19 cellular contexts compared by ENCODE assay signal in genomic region chr18:371616-371998, GRCh38.
A peak's percentile ranks its signal among the peaks of the same experiment; 100 is the strongest.
DNase-seq lines count a peak whose midpoint lies in the region; ATAC-seq, FAIRE-seq and TF ChIP-seq lines count a peak whose summit lies in the region.
"Had no signal": no experiment of that assay in that cellular context is flagged by ENCODE, and none has a peak within 500 bp of the region (broad histone marks: within the 10 kb centered on the region; RNA-seq: fewer than 3 reads in every experiment).

No MANE protein-coding gene starts in this region.

- no peaks in the 10 kb centered on the region for H3K23me2 ChIP-seq in H1 (ENCODE audit: low read depth, low read length)

- H3K56ac ChIP-seq in H1 (replicated peaks; ENCODE audit: insufficient read length, low read depth, low read length), result no peak overlapping the region

- H3K9me3 ChIP-seq in H1 (ENCODE audit: insufficient read depth in 2 of 2, low read depth in 1 of 2, low read length in 1 of 2) (no peaks in the 10 kb centered on the region), suprapubic skin (no peaks in the 10 kb centered on the region), spleen (no peaks in the 10 kb centered on the region), right lobe of liver (no peaks in the 10 kb centered on the region), aorta (ENCODE audit: control insufficient read depth, low read length) (no peaks in the 10 kb centered on the region)

- no peak for TF ChIP-seq POLR2A in H1 (IDR thresholded peaks at IDR 0.05; ENCODE audit: control extremely low read depth in 1 of 2, low read depth in 2 of 2, low read length in 2 of 2)
- no peak for TF ChIP-seq POLR2A in suprapubic skin (IDR thresholded peaks at IDR 0.05)
- no peak for TF ChIP-seq POLR2A in spleen (IDR thresholded peaks at IDR 0.05)
- TF ChIP-seq POLR2A in right lobe of liver (IDR thresholded peaks at IDR 0.05), result no peak

- no peak overlapping the region for H3K14ac ChIP-seq in H1 (ENCODE audit: insufficient read length)

- no peak overlapping the region for H3K4me3 ChIP-seq in H1 (ENCODE audit: extremely low read depth in 1 of 4, insufficient read depth in 2 of 4, low read depth in 3 of 4, low read length in 4 of 4)
- no peak overlapping the region for H3K4me3 ChIP-seq in suprapubic skin
- H3K4me3 ChIP-seq in spleen, result no peak overlapping the region
- H3K4me3 ChIP-seq in right lobe of liver, result no peak overlapping the region
- H3K4me3 ChIP-seq in aorta (ENCODE audit: low read length in 2 of 2), result no peak overlapping the region
- H3K4me3 ChIP-seq: skin epidermis had no signal

- no peak overlapping the region for H2AK5ac ChIP-seq in H1 (ENCODE audit: low read depth, low read length)

- POLR2A ChIA-PET in H1 (lab: Charles Lee; ENCODE audit: partially characterized antibody), result no interaction called here

- no peak overlapping the region for H4K8ac ChIP-seq in H1 (ENCODE audit: extremely low read depth, insufficient read depth, low read length)

- H3K4me2 ChIP-seq in H1 (ENCODE audit: insufficient read depth in 1 of 2, low read depth in 2 of 2, low read length in 2 of 2), result no peak overlapping the region

- H2BK20ac ChIP-seq in H1 (ENCODE audit: low read length), result no peak overlapping the region

- no peak overlapping the region for H4K5ac ChIP-seq in H1 (ENCODE audit: insufficient read length, low read depth, low read length)

- no peak overlapping the region for H3K27ac ChIP-seq in H1 (ENCODE audit: low read depth, low read length)
- H3K27ac ChIP-seq in suprapubic skin, result peak overlapping the region; percentile 17
- H3K27ac ChIP-seq in spleen, result no peak overlapping the region
- no peak overlapping the region for H3K27ac ChIP-seq in right lobe of liver
- no peak overlapping the region for H3K27ac ChIP-seq in aorta (ENCODE audit: low read depth in 1 of 2, low read length in 2 of 2)
- H3K27ac ChIP-seq: epithelial cell of prostate had no signal

- H2BK12ac ChIP-seq in H1 (ENCODE audit: low read depth, low read length), result no peak overlapping the region

- H3K18ac ChIP-seq in H1 (ENCODE audit: extremely low read depth, low read length), result no peak overlapping the region

- no peak overlapping the region for H3K23ac ChIP-seq in H1 (ENCODE audit: insufficient read length)

- H3K27me3 ChIP-seq in H1 (replicated peaks in 1 of 4; ENCODE audit: control insufficient read depth in 3 of 4, extremely low read depth in 1 of 4, insufficient read depth in 3 of 4, low read length in 3 of 4) (no peaks in the 10 kb centered on the region), suprapubic skin (no peaks in the 10 kb centered on the region), spleen (replicated peaks in 1 of 7) (no peaks in the 10 kb centered on the region), right lobe of liver (no peaks in the 10 kb centered on the region), aorta (ENCODE audit: control insufficient read depth in 1 of 2, insufficient read depth in 2 of 2, low read length in 1 of 2) (no peaks in the 10 kb centered on the region)

- CTCF ChIA-PET in H1 (lab: Charles Lee; ENCODE audit: partially characterized antibody), result interaction anchor here (0.7 to 2.1 kb wide), 3 partner anchors 67 to 253 kb away, joined by 3 to 7 read pairs (median 5); no protein-coding TSS in a partner anchor

- no peak for TF ChIP-seq EP300 in H1 (IDR thresholded peaks at IDR 0.05; ENCODE audit: borderline replicate concordance in 1 of 2, low read depth in 2 of 2, low read length in 2 of 2)
- TF ChIP-seq EP300 in suprapubic skin (IDR thresholded peaks at IDR 0.05), result no peak

- H4K91ac ChIP-seq in H1 (replicated peaks; ENCODE audit: insufficient read length, low read length), result no peak overlapping the region

- peak; percentile 44 for ATAC-seq in GM21529 (IDR thresholded peaks at IDR 0.05; ENCODE audit: unreplicated experiment)
- no peak for ATAC-seq in right lobe of liver
- ATAC-seq in aorta (ENCODE audit: low FRiP score), result no peak
- ATAC-seq: left lobe of liver; naive thymus-derived CD8-positive, alpha-beta T cell; stimulated activated naive CD8-positive, alpha-beta T cell treated with anti-CD3 and anti-CD28 coated beads, Interleukin-15, amount 100 ng/mL, for 72 hours had no signal

- H2BK5ac ChIP-seq in H1 (ENCODE audit: low read depth, low read length), result no peak overlapping the region

- TF ChIP-seq CTCF in H1 (IDR thresholded peaks at IDR 0.05; ENCODE audit: control extremely low read depth in 1 of 3, insufficient read depth in 1 of 3, low read depth in 1 of 3, low read length in 3 of 3) (no peak), suprapubic skin (IDR thresholded peaks at IDR 0.05) (no peak), spleen (IDR thresholded peaks at IDR 0.05 in 8 of 11, conservative IDR thresholded peaks at IDR 0.05 in 3 of 11) (no peak), right lobe of liver (IDR thresholded peaks at IDR 0.05) (no peak)

- DNase-seq in H1 (ENCODE audit: low read depth in 1 of 2, low spot score in 2 of 2) (no peak), lung microvascular endothelial cell (ENCODE audit: low read depth in 2 of 2) (peak; percentile 9 to 10), suprapubic skin (ENCODE audit: low spot score in 2 of 2) (no peak), spleen (no peak), right lobe of liver (no peak), aorta (no peak)
- DNase-seq: activated CD4-positive, alpha-beta T cell treated with anti-CD3 and anti-CD28 coated beads, Interleukin-2, amount 10 ng/mL, durations not matched to agents 24 days and 14 days; activated naive CD8-positive, alpha-beta T cell treated with anti-CD3 and anti-CD28 coated beads, Interleukin-2, amount 10 ng/mL, durations not matched to agents 7 days and 5 days; C1 segment of cervical spinal cord; DMS53; naive thymus-derived CD8-positive, alpha-beta T cell; NCI-H2081; NCI-H774; RPMI8226; stimulated activated naive CD8-positive, alpha-beta T cell treated with anti-CD3 and anti-CD28 coated beads, Interleukin-15, amount 100 ng/mL, for 72 hours had no signal

- FAIRE-seq in H1 (lab: Jason Lieb, UNC), result no peak

- TF ChIP-seq RAD21 in H1 (IDR thresholded peaks at IDR 0.05 in 1 of 2, conservative IDR thresholded peaks at IDR 0.05 in 1 of 2; ENCODE audit: low read depth in 2 of 2, low read length in 2 of 2), result no peak

- H3K36me3 ChIP-seq in H1 (ENCODE audit: control insufficient read depth in 2 of 4, insufficient read depth in 4 of 4, low read length in 3 of 4), result no peaks in the 10 kb centered on the region
- H3K36me3 ChIP-seq in suprapubic skin, result no peaks in the 10 kb centered on the region
- no peaks in the 10 kb centered on the region for H3K36me3 ChIP-seq in spleen
- H3K36me3 ChIP-seq in right lobe of liver, result no peaks in the 10 kb centered on the region
- no peaks in the 10 kb centered on the region for H3K36me3 ChIP-seq in aorta (ENCODE audit: control insufficient read depth in 1 of 2, insufficient read depth in 2 of 2, low read length in 1 of 2)

- H4K20me1 ChIP-seq in H1 (replicated peaks in 1 of 2; ENCODE audit: control insufficient read depth in 1 of 2, insufficient read depth in 2 of 2, low read length in 2 of 2), result no peaks in the 10 kb centered on the region

- no peak overlapping the region for H3K4ac ChIP-seq in H1 (replicated peaks; ENCODE audit: insufficient read length, low read depth, low read length)

- intact Hi-C loops in spleen (cut with DNase I; ENCODE audit: low total_unique reads) (no loop called here), right lobe of liver (cut with DNase I) (no loop called here), aorta (cut with DNase I) (no loop called here)

- H3K79me1 ChIP-seq in H1 (ENCODE audit: low read depth, low read length), result no peaks in the 10 kb centered on the region

- H2BK120ac ChIP-seq in H1 (replicated peaks; ENCODE audit: low read depth, low read length), result no peak overlapping the region

- WGBS in H1 (ENCODE audit: extremely low coverage in 1 of 2, insufficient coverage in 1 of 2, insufficient read length in 1 of 2, insufficient replicate concordance in 2 of 2, low coverage in 1 of 2, low lambda C conversion rate in 2 of 2, missing lambda C conversion rate in 1 of 2), 2 experiments, result 88% methylated on average over 7 of the region's 7 CpGs; no CpG with 5 or more reads in 1 of the 2 experiments
- 49% methylated on average over 7 of the region's 7 CpGs for WGBS in suprapubic skin
- 58 to 74% (median 68%) methylated on average over 7 of the region's 7 CpGs for WGBS in spleen, 5 donors
- whole genome bisulfite sequencing in right lobe of liver (ENCODE audit: insufficient coverage, low coverage, low lambda C conversion rate, missing lambda C conversion rate), result 74% methylated on average over 6 of the region's 7 CpGs
- 43 to 52% methylated on average over 7 of the region's 7 CpGs for WGBS in aorta, 2 donors

- peak overlapping the region; percentile 67; the same call in 1 of the 2 replicates for H2AFZ ChIP-seq in H1 (ENCODE audit: low read length)

- no peaks in the 10 kb centered on the region for H3K79me2 ChIP-seq in H1 (ENCODE audit: control insufficient read depth in 1 of 2, insufficient read depth in 2 of 2, low read length in 2 of 2)

- H3K4me1 ChIP-seq in H1 (replicated peaks in 1 of 4; ENCODE audit: control insufficient read depth in 3 of 4, insufficient read depth in 4 of 4, low read length in 3 of 4) (peaks cover under 1 to 5% (median 3%) of the 10 kb centered on the region in 4 experiments), suprapubic skin (peaks cover 32% of the 10 kb centered on the region), spleen (peaks cover 0 to 30% (median 0%) of the 10 kb centered on the region in 6 donors), right lobe of liver (no peaks in the 10 kb centered on the region), aorta (ENCODE audit: control insufficient read depth in 1 of 2, insufficient read depth in 2 of 2, low read length in 2 of 2) (peaks cover 0 to 4% of the 10 kb centered on the region in 2 donors)

- no peak overlapping the region for H2BK15ac ChIP-seq in H1 (ENCODE audit: low read length)

- no peak overlapping the region for H3K9ac ChIP-seq in H1 (replicated peaks in 1 of 4; ENCODE audit: extremely low read depth in 1 of 4, low read depth in 3 of 4, low read length in 3 of 4)

TF ChIP-seq in H1, 55 proteins besides CTCF, POLR2A, EP300 and RAD21 (continues in another document):
- TF ChIP-seq SP1 (IDR thresholded peaks at IDR 0.05; ENCODE audit: low read depth, low read length) (no peak), SUZ12 (IDR thresholded peaks at IDR 0.05; ENCODE audit: low read length) (no peak), EGR1 (IDR thresholded peaks at IDR 0.05; ENCODE audit: borderline replicate concordance, low read depth, low read length) (no peak), SIN3A (conservative IDR thresholded peaks at IDR 0.05 in 1 of 2, IDR thresholded peaks at IDR 0.05 in 1 of 2; ENCODE audit: low read depth in 1 of 2, low read length in 2 of 2) (no peak), SRF (IDR thresholded peaks at IDR 0.05; ENCODE audit: low read depth, low read length) (no peak), RBBP5 (IDR thresholded peaks at IDR 0.05; ENCODE audit: borderline replicate concordance, low read depth, low read length) (no peak), BACH1 (IDR thresholded peaks at IDR 0.05; ENCODE audit: low read length) (no peak), CHD2 (IDR thresholded peaks at IDR 0.05; ENCODE audit: low read length) (no peak), SAP30 (IDR thresholded peaks at IDR 0.05; ENCODE audit: insufficient read depth, insufficient replicate concordance, low read length) (no peak), EZH2 (IDR thresholded peaks at IDR 0.05; ENCODE audit: low read depth, low read length, severe bottlenecking) (no peak), TCF12 (IDR thresholded peaks at IDR 0.05; ENCODE audit: low read depth, low read length) (no peak)

Comparison
In these comparisons a context has a peak if more than half of its experiments do, and no peak if none do; other contexts are left out.
1. DNase-seq: peak in lung microvascular endothelial cell (2 of 2); none in H1 (0 of 2), suprapubic skin (0 of 2), spleen (single experiment), right lobe of liver (0 of 3) and aorta (0 of 2).